8 cellular contexts compared by ENCODE assay signal in genomic region chr9:131502781-131503625, GRCh38. TPM values are rescaled to one million over a fixed set of nuclear protein-coding genes. Genes with fewer than 3 reads are reported as not detected.
DNase-seq lines count a peak whose midpoint lies in the region; ATAC-seq and TF ChIP-seq lines count a peak whose summit lies in the region.

POMT1 (plus strand) TSS chr9:131502918; CDS start chr9:131504219, 1,301 bp downstream.

- no peaks in the 10 kb centered on the region for H3K9me3 ChIP-seq in right lobe of liver

- peak; percentile 67 for ATAC-seq in HG03460 (IDR thresholded peaks at IDR 0.05; ENCODE audit: unreplicated experiment)
- peak; percentile 92 to 95 (median 92) for ATAC-seq in right lobe of liver

- peak within 1 kb of the TSS in 1 of 3 donors; percentile 64 for H3K27ac ChIP-seq in right lobe of liver

- H3K4me3 ChIP-seq in right lobe of liver = peak within 1 kb of the TSS; percentile 95 to 100 (median 99)

- POLR2A ChIA-PET in activated CD4-positive, alpha-beta memory T cell treated with anti-CD3 and anti-CD28 coated beads for 36 hours (lab: Charles Lee) = interaction anchor here (0.6 to 1.1 kb wide), 2 partner anchors 100 to 852 kb away, joined by 3 to 4 read pairs; partner anchors contain the start of gene SETX

- peaks cover 0 to 8% (median 0%) of the 10 kb centered on the region in 4 donors for H3K36me3 ChIP-seq in right lobe of liver

- no peaks in the 10 kb centered on the region for H3K27me3 Mint-ChIP-seq in activated CD4-positive, alpha-beta memory T cell treated with anti-CD3 and anti-CD28 coated beads for 36 hours

- H3K9me3 Mint-ChIP-seq in activated CD4-positive, alpha-beta memory T cell treated with anti-CD3 and anti-CD28 coated beads for 36 hours = no peaks in the 10 kb centered on the region

- no peak for TF ChIP-seq CTCF in right lobe of liver (IDR thresholded peaks at IDR 0.05)

- TF ChIP-seq POLR2A in right lobe of liver (IDR thresholded peaks at IDR 0.05) = peak; percentile 34

- H3K27ac Mint-ChIP-seq in activated CD4-positive, alpha-beta memory T cell treated with anti-CD3 and anti-CD28 coated beads for 36 hours = peak within 1 kb of the TSS; percentile 85

- CTCF ChIA-PET in activated CD4-positive, alpha-beta memory T cell treated with anti-CD3 and anti-CD28 coated beads for 36 hours (lab: Charles Lee) = interaction anchor here (1.2 to 2.4 kb wide), 6 partner anchors 130 to 756 kb away, joined by 3 to 10 read pairs (median 4); partner anchors contain the start of gene RAPGEF1

- H3K4me1 ChIP-seq in right lobe of liver = peaks cover 0 to 19% (median 7%) of the 10 kb centered on the region in 4 donors

- WGBS in right lobe of liver (ENCODE audit: insufficient coverage, low coverage, low lambda C conversion rate, missing lambda C conversion rate) = 0% methylated on average over 31 of the region's 83 CpGs

- peak within 1 kb of the TSS; percentile 97 for H3K4me3 Mint-ChIP-seq in activated CD4-positive, alpha-beta memory T cell treated with anti-CD3 and anti-CD28 coated beads for 36 hours

- H3K36me3 Mint-ChIP-seq in activated CD4-positive, alpha-beta memory T cell treated with anti-CD3 and anti-CD28 coated beads for 36 hours = peaks cover 11% of the 10 kb centered on the region

- no peaks in the 10 kb centered on the region for H3K27me3 ChIP-seq in right lobe of liver

- intact Hi-C loops in activated CD4-positive, alpha-beta memory T cell treated with anti-CD3 and anti-CD28 coated beads for 36 hours (cut with micrococcal nuclease) = loop anchor here (2.0 to 5.0 kb wide), 8 partner anchors 28 to 849 kb away; partner anchors contain the start of genes FAM78A, MED27, SETX and UCK1
- intact Hi-C loops in right lobe of liver (cut with DNase I) = no loop called here

- H3K4me1 Mint-ChIP-seq in activated CD4-positive, alpha-beta memory T cell treated with anti-CD3 and anti-CD28 coated beads for 36 hours (ENCODE audit: low read depth) = peaks cover 50% of the 10 kb centered on the region

- DNase-seq in AG20443 (ENCODE audit: low spot score) = peak; percentile 100
- DNase-seq in GM19238 (ENCODE audit: insufficient read length, low spot score) = peak; percentile 98
- peak; percentile 48 to 91 for DNase-seq in NCI-H526 (lab: John Stamatoyannopoulos, UW)
- DNase-seq in activated CD4-positive, alpha-beta memory T cell treated with anti-CD3 and anti-CD28 coated beads for 36 hours = peak; percentile 92
- DNase-seq in dermis microvascular lymphatic vessel endothelial cell (ENCODE audit: low read depth in 2 of 2) = peak; percentile 61 to 82
- peak; percentile 89 to 91 (median 91) for DNase-seq in right lobe of liver
- DNase-seq in stimulated activated CD4-positive, alpha-beta T cell treated with anti-CD3 and anti-CD28 coated beads, Interleukin-4, amount 100 ng/mL, for 24 hours = peak; percentile 90

RNA-seq across cellular contexts. Expression of gene POMT1, which starts in this region (rescaled TPM):
- 10 to 100 TPM; 42.8 to 43.2 TPM for total RNA-seq in activated CD4-positive, alpha-beta memory T cell treated with anti-CD3 and anti-CD28 coated beads for 36 hours
- 21.1 and 28.4 TPM in 2 replicates for total RNA-seq in dermis microvascular lymphatic vessel endothelial cell
- total RNA-seq in right lobe of liver = 10 to 100 TPM; 14.3 to 17.7 (median 15.7) TPM
